Comparison of ENCODE assay signal across 1 cellular context in genomic region chr9:94666364-94667099, GRCh38.
TF ChIP-seq lines count a peak whose summit lies in the region.

No MANE protein-coding gene starts in this region.

TF ChIP-seq in K562, 482 proteins besides CTCF, POLR2A, EP300 and RAD21:
- TF ChIP-seq SREBF2 (CRISPR knock-in tag; IDR thresholded peaks at IDR 0.05) = no peak
- peak; percentile 57 for TF ChIP-seq ZNF316 (IDR thresholded peaks at IDR 0.05)
- peak; percentile 78 for TF ChIP-seq CBX2 (IDR thresholded peaks at IDR 0.05; ENCODE audit: insufficient read depth, low read length, poor library complexity, severe bottlenecking)
- TF ChIP-seq C11orf30 (IDR thresholded peaks at IDR 0.05; ENCODE audit: low read depth) = peak; percentile 53; the same call in 1 of the 2 replicates
